10 cellular contexts compared by ENCODE assay signal in genomic region chr5:54234304-54234938, GRCh38.
DNase-seq lines count a peak whose midpoint lies in the region; ATAC-seq and TF ChIP-seq lines count a peak whose summit lies in the region.
"Had no signal": no experiment of that assay in that cellular context is flagged by ENCODE, and none has a peak within 500 bp of the region (broad histone marks: within the 10 kb centered on the region; RNA-seq: fewer than 3 reads in every experiment).

No MANE protein-coding gene starts in this region.

- no peaks in the 10 kb centered on the region for H3K79me2 ChIP-seq in SK-N-SH (ENCODE audit: insufficient read depth)

- DNase-seq in G401 (ENCODE audit: low spot score) (peak; percentile 22), SK-N-SH (peak; percentile 11), vagina (ENCODE audit: extremely low spot score in 2 of 2) (no peak)
- DNase-seq in effector CD4-positive, alpha-beta T cell = no peak
- DNase-seq in effector memory CD8-positive, alpha-beta T cell = no peak
- no peak for DNase-seq in activated CD4-positive, alpha-beta T cell treated with anti-CD3 and anti-CD28 coated beads for 36 hours
- DNase-seq: naive B cell had no signal

- TF ChIP-seq CTCF in SK-N-SH (IDR thresholded peaks at IDR 0.05) = peak; percentile 74
- peak; percentile 31 to 53 (median 49) for TF ChIP-seq CTCF in gastroesophageal sphincter (IDR thresholded peaks at IDR 0.05)
- TF ChIP-seq CTCF in vagina (IDR thresholded peaks at IDR 0.05) = peak in 2 of 3 experiments; percentile 30 to 43

- no peaks in the 10 kb centered on the region for H4K20me1 ChIP-seq in SK-N-SH (ENCODE audit: insufficient read depth)

- H3K4me3 ChIP-seq in SK-N-SH (ENCODE audit: low read depth in 2 of 2, low read length in 1 of 2) = peak overlapping the region in 1 of 2 experiments; percentile 38; a peak in 1 of 4 replicates
- no peak overlapping the region for H3K4me3 ChIP-seq in gastroesophageal sphincter
- no peak overlapping the region for H3K4me3 ChIP-seq in vagina
- H3K4me3 ChIP-seq: SJSA1 had no signal

- POLR2A ChIA-PET in SK-N-SH (lab: Yijun Ruan, JAX) = no interaction called here
- POLR2A ChIA-PET in activated CD4-positive, alpha-beta T cell treated with anti-CD3 and anti-CD28 coated beads for 36 hours (lab: Charles Lee) = interaction anchor here (0.6 to 0.7 kb wide), 2 partner anchors 77 to 439 kb away, joined by 3 to 12 read pairs; no protein-coding TSS in a partner anchor

- in situ Hi-C loops in G401 (cut with HindIII; ENCODE audit: low sequenced_read_pairs) = no loop called here

- TF ChIP-seq POLR2A in gastroesophageal sphincter (IDR thresholded peaks at IDR 0.05) (no peak), vagina (IDR thresholded peaks at IDR 0.05) (no peak)

- H3K4me3 Mint-ChIP-seq in effector memory CD8-positive, alpha-beta T cell = no peak overlapping the region
- no peak overlapping the region for H3K4me3 Mint-ChIP-seq in activated CD4-positive, alpha-beta T cell treated with anti-CD3 and anti-CD28 coated beads for 36 hours
- H3K4me3 Mint-ChIP-seq: naive B cell had no signal

- CTCF ChIA-PET in SK-N-SH (lab: Yijun Ruan, JAX) = interaction anchor here (0.8 to 2.8 kb wide), 29 partner anchors 9 to 1111 kb away, joined by 3 to 13 read pairs (median 4); partner anchors contain the start of gene FST
- CTCF ChIA-PET in activated CD4-positive, alpha-beta T cell treated with anti-CD3 and anti-CD28 coated beads for 36 hours (lab: Charles Lee) = interaction anchor here (0.6 to 2.2 kb wide), 16 partner anchors 9 to 1125 kb away, joined by 3 to 7 read pairs (median 3); partner anchors contain the start of gene MOCS2

- H3F3A ChIP-seq in SK-N-SH (replicated peaks; ENCODE audit: insufficient read depth) = peaks cover 3% of the 10 kb centered on the region

- intact Hi-C loops in vagina (cut with DNase I) = no loop called here
- intact Hi-C loops in activated CD4-positive, alpha-beta T cell treated with anti-CD3 and anti-CD28 coated beads for 36 hours (cut with DNase I, micrococcal nuclease) = no loop called here

- no peak overlapping the region for H3K9ac ChIP-seq in SK-N-SH

- H3K4me2 ChIP-seq in SK-N-SH = peak overlapping the region; percentile 73; the same call in 1 of the 2 replicates

- H3K27me3 ChIP-seq in SK-N-SH (ENCODE audit: insufficient read depth) (no peaks in the 10 kb centered on the region), gastroesophageal sphincter (no peaks in the 10 kb centered on the region), vagina (no peaks in the 10 kb centered on the region)
- H3K27me3 ChIP-seq: SJSA1 had no signal

- H3K9me3 ChIP-seq in SK-N-SH (no peaks in the 10 kb centered on the region), gastroesophageal sphincter (no peaks in the 10 kb centered on the region), vagina (no peaks in the 10 kb centered on the region)
- H3K9me3 ChIP-seq: SJSA1 had no signal

- H3K4me1 Mint-ChIP-seq in effector memory CD8-positive, alpha-beta T cell (ENCODE audit: low read depth in 2 of 2) = peaks cover 2 to 19% of the 10 kb centered on the region in 2 donors
- H3K4me1 Mint-ChIP-seq in activated CD4-positive, alpha-beta T cell treated with anti-CD3 and anti-CD28 coated beads for 36 hours = peaks cover 2% of the 10 kb centered on the region

- TF ChIP-seq EP300 in SK-N-SH (IDR thresholded peaks at IDR 0.05; ENCODE audit: borderline replicate concordance in 1 of 2, low read depth in 1 of 2, low read length in 1 of 2) (no peak), gastroesophageal sphincter (IDR thresholded peaks at IDR 0.05) (no peak)

- no peaks in the 10 kb centered on the region for H3K9me2 ChIP-seq in SK-N-SH

- peak overlapping the region; percentile 61 for H2AFZ ChIP-seq in SK-N-SH (ENCODE audit: low read depth)

- no peak overlapping the region for H3K27ac ChIP-seq in SK-N-SH (ENCODE audit: low read depth in 2 of 2, low read length in 1 of 2)
- H3K27ac ChIP-seq in gastroesophageal sphincter = no peak overlapping the region
- H3K27ac ChIP-seq in vagina = no peak overlapping the region
- H3K27ac ChIP-seq: SJSA1 had no signal

- no peaks in the 10 kb centered on the region for H3K36me3 ChIP-seq in SK-N-SH (replicated peaks in 1 of 2; ENCODE audit: control insufficient read depth in 1 of 2, insufficient read depth in 2 of 2, low read length in 1 of 2)
- no peaks in the 10 kb centered on the region for H3K36me3 ChIP-seq in gastroesophageal sphincter
- no peaks in the 10 kb centered on the region for H3K36me3 ChIP-seq in vagina
- H3K36me3 ChIP-seq: SJSA1 had no signal

- 55% methylated on average over 2 of the region's 2 CpGs for WGBS in SK-N-SH (ENCODE audit: low lambda C conversion rate)
- WGBS in gastroesophageal sphincter (ENCODE audit: low coverage in 1 of 2), 2 donors = 45 to 54% methylated on average over 2 of the region's 2 CpGs

- no peaks in the 10 kb centered on the region; a peak in 1 of 4 replicates for H3K4me1 ChIP-seq in SK-N-SH (ENCODE audit: control insufficient read depth in 1 of 2, insufficient read depth in 2 of 2, low read depth in 1 of 2, low read length in 1 of 2)
- peaks cover 0 to 11% (median 0%) of the 10 kb centered on the region in 3 donors for H3K4me1 ChIP-seq in gastroesophageal sphincter
- H3K4me1 ChIP-seq in vagina = no peaks in the 10 kb centered on the region
- H3K4me1 ChIP-seq: SJSA1 had no signal

- H3K9me3 Mint-ChIP-seq in effector memory CD8-positive, alpha-beta T cell = no peaks in the 10 kb centered on the region
- H3K9me3 Mint-ChIP-seq in activated CD4-positive, alpha-beta T cell treated with anti-CD3 and anti-CD28 coated beads for 36 hours (ENCODE audit: low read depth) = peaks cover 3% of the 10 kb centered on the region
- H3K9me3 Mint-ChIP-seq: naive B cell had no signal

- H3K36me3 Mint-ChIP-seq in effector memory CD8-positive, alpha-beta T cell (ENCODE audit: insufficient read depth) = no peaks in the 10 kb centered on the region
- no peaks in the 10 kb centered on the region for H3K36me3 Mint-ChIP-seq in activated CD4-positive, alpha-beta T cell treated with anti-CD3 and anti-CD28 coated beads for 36 hours (ENCODE audit: low read depth)
- H3K36me3 Mint-ChIP-seq: naive B cell had no signal

- ATAC-seq in HG03432 (IDR thresholded peaks at IDR 0.05; ENCODE audit: unreplicated experiment) (peak; percentile 42), gastroesophageal sphincter (no peak)
- no peak for ATAC-seq in effector memory CD8-positive, alpha-beta T cell (replicated peaks)
- no peak for ATAC-seq in activated CD4-positive, alpha-beta T cell treated with anti-CD3 and anti-CD28 coated beads for 36 hours

- H3K27me3 Mint-ChIP-seq in effector memory CD8-positive, alpha-beta T cell = no peaks in the 10 kb centered on the region
- no peaks in the 10 kb centered on the region for H3K27me3 Mint-ChIP-seq in activated CD4-positive, alpha-beta T cell treated with anti-CD3 and anti-CD28 coated beads for 36 hours
- H3K27me3 Mint-ChIP-seq: naive B cell had no signal

- H3K27ac Mint-ChIP-seq in effector memory CD8-positive, alpha-beta T cell = no peak overlapping the region
- H3K27ac Mint-ChIP-seq in activated CD4-positive, alpha-beta T cell treated with anti-CD3 and anti-CD28 coated beads for 36 hours = no peak overlapping the region

- peak; percentile 63 for TF ChIP-seq RAD21 in SK-N-SH (IDR thresholded peaks at IDR 0.05; ENCODE audit: low read length)

TF ChIP-seq in SK-N-SH, 30 proteins besides CTCF, POLR2A, EP300 and RAD21:
- TF ChIP-seq ELF1 (IDR thresholded peaks at IDR 0.05) (no peak), POLR2AphosphoS5 (IDR thresholded peaks at IDR 0.05; ENCODE audit: low read depth, low read length) (no peak), SIN3A (IDR thresholded peaks at IDR 0.05; ENCODE audit: borderline replicate concordance, low read depth, low read length) (no peak), PBX3 (IDR thresholded peaks at IDR 0.05) (no peak)

Comparison
In these comparisons a context has a peak if more than half of its experiments do, and no peak if none do; other contexts are left out.
1. DNase-seq: peak in G401 (single experiment) and SK-N-SH (single experiment); none in vagina (0 of 2), effector CD4-positive, alpha-beta T cell (single experiment), effector memory CD8-positive, alpha-beta T cell (0 of 3) and activated CD4-positive, alpha-beta T cell treated with anti-CD3 and anti-CD28 coated beads for 36 hours (single experiment).
2. Peak in every context shown above with its lines, with median percentiles within 50 percentile points of each other: CTCF ChIP-seq.